In the genomic region with DNA sequence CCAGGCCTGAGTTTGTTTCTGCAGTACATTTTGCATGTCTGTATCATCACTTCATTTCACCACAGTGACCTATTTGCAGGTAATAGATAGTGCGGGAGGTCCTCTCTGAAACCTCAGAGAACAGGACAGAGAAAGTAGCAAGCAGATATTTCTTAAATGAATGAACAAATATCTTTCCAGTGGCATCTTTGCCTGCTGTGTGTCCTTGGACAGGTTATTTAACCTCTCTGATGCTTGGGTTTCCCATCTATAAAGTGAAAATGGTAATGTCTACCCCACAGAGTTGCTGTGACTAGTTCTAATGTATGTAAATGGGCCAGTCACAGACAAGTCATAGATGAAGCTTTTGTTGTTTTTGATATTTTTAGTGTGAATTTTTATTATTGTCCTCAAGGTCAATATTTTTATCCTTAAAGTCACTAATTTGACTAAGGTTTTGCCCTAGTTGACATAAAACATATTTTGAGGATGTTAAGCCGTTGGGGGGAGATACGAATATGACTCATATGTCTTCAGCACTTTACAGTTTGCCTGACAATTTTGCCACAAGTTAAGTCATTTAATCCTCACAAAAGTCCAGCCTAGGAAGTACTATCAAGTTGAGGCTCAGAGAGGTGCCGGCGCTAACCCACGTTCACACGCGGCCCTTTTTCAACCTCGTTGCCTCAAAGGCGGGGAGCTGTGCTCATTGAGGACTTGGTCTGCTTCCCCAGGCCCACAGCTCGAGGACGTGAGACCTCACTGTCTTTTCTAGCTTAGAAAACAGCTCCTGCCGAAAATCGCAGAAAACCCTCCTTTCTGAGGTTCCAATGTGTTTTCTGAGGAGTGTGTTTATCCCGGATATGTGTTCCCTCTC, we compare ENCODE assay signal across 1 cellular context.
TF ChIP-seq lines count a peak whose summit lies in the region.

No MANE protein-coding gene starts in this region.

TF ChIP-seq in WTC11, 78 proteins besides CTCF, POLR2A, EP300 and RAD21:
- TF ChIP-seq SOX15 (CRISPR knock-in tag; IDR thresholded peaks at IDR 0.05) (no peak), FOXP1 (CRISPR knock-in tag; IDR thresholded peaks at IDR 0.05; ENCODE audit: borderline replicate concordance) (peak; percentile 27; the same call in 1 of the 2 replicates)
TF ChIP-seq in WTC11: peak in this region for 1.
